Comparison of ENCODE assay signal across 9 cellular contexts in the genomic region with DNA sequence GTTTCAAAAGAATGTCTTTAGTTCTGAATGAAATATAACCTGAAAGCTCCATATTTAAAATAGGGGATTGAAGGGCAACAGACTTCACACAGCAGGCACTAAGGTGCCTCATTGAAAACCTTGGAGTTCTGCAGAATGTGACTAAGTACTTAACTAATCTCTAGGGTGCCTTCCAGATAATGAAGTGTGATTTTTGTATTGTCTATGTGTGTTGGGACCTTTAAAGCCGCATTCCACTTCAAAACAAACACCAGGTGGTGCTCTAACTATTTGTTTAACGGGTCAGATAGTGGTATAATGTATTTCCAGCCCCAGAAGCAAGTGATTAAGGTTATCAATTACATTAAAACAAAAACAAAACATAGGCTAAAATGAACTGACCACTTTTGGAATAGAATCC. TPM values are rescaled to one million over a fixed set of nuclear protein-coding genes. Genes with fewer than 3 reads are reported as not detected.
DNase-seq lines count a peak whose midpoint lies in the region; ATAC-seq and TF ChIP-seq lines count a peak whose summit lies in the region.
"Had no signal": no experiment of that assay in that cellular context is flagged by ENCODE, and none has a peak within 500 bp of the region (broad histone marks: within the 10 kb centered on the region; RNA-seq: fewer than 3 reads in every experiment).

No MANE protein-coding gene starts in this region.

- ATAC-seq in HG02852 (IDR thresholded peaks at IDR 0.05; ENCODE audit: unreplicated experiment) (no peak), GM21528 (IDR thresholded peaks at IDR 0.05; ENCODE audit: low FRiP score, unreplicated experiment) (no peak), GM19023 (IDR thresholded peaks at IDR 0.05; ENCODE audit: unreplicated experiment) (no peak)
- ATAC-seq: naive thymus-derived CD4-positive, alpha-beta T cell had no signal

- in situ Hi-C loops in mammary epithelial cell (cut with MboI; ENCODE audit: low sequenced_read_pairs in 2 of 2): no loop called here

- no peak overlapping the region for H3K9ac ChIP-seq in HUES64 (ENCODE audit: low read depth, low read length)
- H3K9ac ChIP-seq in mammary epithelial cell (ENCODE audit: insufficient read depth, low read length): no peak overlapping the region

- CTCF ChIA-PET in mammary epithelial cell (lab: Charles Lee; ENCODE audit: low non-redundant PET): no interaction called here

- DNase-seq in EH (ENCODE audit: low read depth): peak; percentile 40
- DNase-seq in mammary epithelial cell: peak; percentile 25
- DNase-seq in nephron progenitor cell: no peak
- no peak for DNase-seq in KG1 (lab: John Stamatoyannopoulos, UW)

- H3K9me3 ChIP-seq in HUES64 (ENCODE audit: insufficient read depth, low read depth, low read length): no peaks in the 10 kb centered on the region
- no peaks in the 10 kb centered on the region for H3K9me3 ChIP-seq in mammary epithelial cell (replicated peaks; ENCODE audit: insufficient read depth, low read length)

- H4K20me1 ChIP-seq in mammary epithelial cell (ENCODE audit: insufficient read depth, low read length): no peaks in the 10 kb centered on the region

- no peaks in the 10 kb centered on the region for H3K9me3 Mint-ChIP-seq in nephron progenitor cell
- H3K9me3 Mint-ChIP-seq: naive thymus-derived CD4-positive, alpha-beta T cell had no signal

- H3K4me1 ChIP-seq in HUES64 (ENCODE audit: insufficient read depth, low read length) (peaks cover 42% of the 10 kb centered on the region), mammary epithelial cell (ENCODE audit: insufficient read depth, low read length) (no peaks in the 10 kb centered on the region)

- no peak overlapping the region for H3K4me3 Mint-ChIP-seq in nephron progenitor cell
- H3K4me3 Mint-ChIP-seq: naive thymus-derived CD4-positive, alpha-beta T cell had no signal

- no peak overlapping the region for H3K27ac Mint-ChIP-seq in nephron progenitor cell

- intact Hi-C loops in mammary epithelial cell (cut with micrococcal nuclease): loop anchor here (2.0 to 5.0 kb wide), 3 partner anchors 59 to 460 kb away; no protein-coding TSS in a partner anchor

- peaks cover 97% of the 10 kb centered on the region for H3K36me3 ChIP-seq in HUES64 (ENCODE audit: insufficient read depth, low read length)
- H3K36me3 ChIP-seq in mammary epithelial cell (ENCODE audit: insufficient read depth, low read length): peaks cover 52% of the 10 kb centered on the region

- no peak overlapping the region for H2AFZ ChIP-seq in mammary epithelial cell (ENCODE audit: low read depth, low read length)

- dilution Hi-C loops in mammary epithelial cell (cut with HindIII; ENCODE audit: low sequenced_read_pairs): no loop called here

- H3K4me1 Mint-ChIP-seq in nephron progenitor cell: peaks cover 5% of the 10 kb centered on the region

- H3K4me3 ChIP-seq in HUES64 (ENCODE audit: low read length) (no peak overlapping the region), mammary epithelial cell (replicated peaks in 1 of 3; ENCODE audit: insufficient read depth in 1 of 3, low read depth in 2 of 3, low read length in 3 of 3) (no peak overlapping the region)

- TF ChIP-seq CTCF in mammary epithelial cell (conservative IDR thresholded peaks at IDR 0.05 in 1 of 2, IDR thresholded peaks at IDR 0.05 in 1 of 2; ENCODE audit: extremely low read depth in 1 of 2, insufficient read depth in 1 of 2, low read depth in 1 of 2, low read length in 2 of 2): peak; percentile 19 to 42
- peak; percentile 31 for TF ChIP-seq CTCF in nephron progenitor cell (IDR thresholded peaks at IDR 0.05)

- H3K27ac ChIP-seq in HUES64 (ENCODE audit: low read depth, low read length) (peak overlapping the region; percentile 19; the same call in 1 of the 2 replicates), mammary epithelial cell (ENCODE audit: insufficient read depth, low read depth, low read length) (no peak overlapping the region)

- peaks cover 3% of the 10 kb centered on the region for H3K27me3 Mint-ChIP-seq in nephron progenitor cell (ENCODE audit: low read depth, poor library complexity)
- H3K27me3 Mint-ChIP-seq: naive thymus-derived CD4-positive, alpha-beta T cell had no signal

- no TSS peak for BruUV-seq in mammary epithelial cell (replicated peaks; lab: Mats Ljungman, UMichigan)

- WGBS in HUES64: no CpG with 5 or more reads among the region's 2 CpGs
- WGBS in mammary epithelial cell (ENCODE audit: low coverage, missing lambda C conversion rate): 11% methylated on average over 2 of the region's 2 CpGs

- H3K79me2 ChIP-seq in mammary epithelial cell (ENCODE audit: insufficient read depth, low read length): peaks cover 69% of the 10 kb centered on the region

- peaks cover 59% of the 10 kb centered on the region for H3K36me3 Mint-ChIP-seq in nephron progenitor cell (ENCODE audit: low read depth)

- no peak overlapping the region for H3K4me2 ChIP-seq in mammary epithelial cell (ENCODE audit: insufficient read depth, low read depth, low read length)

- H3K27me3 ChIP-seq in HUES64 (ENCODE audit: insufficient read depth, low read length) (no peaks in the 10 kb centered on the region), mammary epithelial cell (ENCODE audit: insufficient read depth, low read length) (no peaks in the 10 kb centered on the region)

RNA-seq across cellular contexts. Expression of a gene that starts 28.0 kb away (rescaled TPM):
- 94.4 TPM for polyA plus RNA-seq in HUES64 (2013, experiment 1 of 2)
- polyA plus RNA-seq in HUES64 (2013, experiment 2 of 2): 100 TPM
- total RNA-seq in mammary epithelial cell: 100 to 1,000 TPM; 129 to 137 TPM
- 169 TPM for polyA plus RNA-seq in mammary epithelial cell
- polyA minus RNA-seq in mammary epithelial cell: 71.6 TPM

Comparison
In these comparisons a context has a peak if more than half of its experiments do, and no peak if none do; other contexts are left out.
1. DNase-seq: peak in EH (single experiment) and mammary epithelial cell (single experiment); none in nephron progenitor cell (single experiment) and KG1 (single experiment).